In genomic region chr16:75097191-75097761, GRCh38 we compare ENCODE assay signal across 15 cellular contexts. TPM values are rescaled to one million over a fixed set of nuclear protein-coding genes. Genes with fewer than 3 reads are reported as not detected.
A peak's percentile ranks its signal among the peaks of the same experiment; 100 is the strongest.
DNase-seq lines count a peak whose midpoint lies in the region; ATAC-seq, FAIRE-seq and TF ChIP-seq lines count a peak whose summit lies in the region.
"Had no signal": no experiment of that assay in that cellular context is flagged by ENCODE, and none has a peak within 500 bp of the region (broad histone marks: within the 10 kb centered on the region; RNA-seq: fewer than 3 reads in every experiment).

No MANE protein-coding gene starts in this region.

- H3K4me3 Mint-ChIP-seq in activated T-cell treated with anti-CD3 and anti-CD28 coated beads, Interleukin-2, amount 50 U/mL, for 72 hours: peak overlapping the region; percentile 55 to 67
- H3K4me3 Mint-ChIP-seq: nephron had no signal

- FAIRE-seq in keratinocyte (lab: Jason Lieb, UNC): no peak
- FAIRE-seq: H54 had no signal

- H3K36me3 Mint-ChIP-seq in activated T-cell treated with anti-CD3 and anti-CD28 coated beads, Interleukin-2, amount 50 U/mL, for 72 hours (ENCODE audit: insufficient read depth in 2 of 2): peaks cover 0 to 1% of the 10 kb centered on the region in 2 donors

- peaks cover 12% of the 10 kb centered on the region for H3K9me1 ChIP-seq in keratinocyte (ENCODE audit: control insufficient read depth, extremely low read depth, insufficient read depth, low read length)

- H3F3A ChIP-seq in PC-9 (ENCODE audit: insufficient read depth, low read depth): peaks cover 11% of the 10 kb centered on the region; the same call in 1 of the 2 replicates

- DNase-seq in activated T-cell treated with anti-CD3 and anti-CD28 coated beads, Interleukin-2, amount 50 U/mL, for 72 hours: no peak
- no peak for DNase-seq in activated T-cell treated with anti-CD3 and anti-CD28 coated beads, Interleukin-2, amount 50 U/mL, for 1 hour
- DNase-seq in PC-9 (no peak), keratinocyte (ENCODE audit: low read depth, low spot score) (no peak), stomach (no peak), MV-4-11 (lab: John Stamatoyannopoulos, UW) (no peak)
- DNase-seq: activated CD4-positive, alpha-beta T cell treated with anti-CD3 and anti-CD28 coated beads, Interleukin-2, amount 50 U/mL, for 1 hour; activated effector memory CD4-positive, alpha-beta T cell treated with anti-CD3 and anti-CD28 coated beads, Interleukin-2, amount 50 U/mL, for 16 hours; NCI-H2107; NCI-H748 treated with DMSO at 0.1 percent for 48 hours had no signal

- CTCF ChIA-PET in PC-9 (lab: Charles Lee): interaction anchor here (1.4 to 2.5 kb wide), 3 partner anchors 33 to 99 kb away, joined by 6 to 23 read pairs (median 9); partner anchors contain the start of gene ZNRF1

- no peaks in the 10 kb centered on the region for H3K9me2 ChIP-seq in PC-9 (ENCODE audit: insufficient read depth)

- H3K9me3 ChIP-seq in PC-9 (ENCODE audit: insufficient read depth, low read depth): no peaks in the 10 kb centered on the region
- H3K9me3 ChIP-seq in keratinocyte (ENCODE audit: control insufficient read depth, low read depth, low read length): no peaks in the 10 kb centered on the region
- no peaks in the 10 kb centered on the region for H3K9me3 ChIP-seq in stomach
- no peaks in the 10 kb centered on the region for H3K9me3 ChIP-seq in gastroesophageal sphincter
- H3K9me3 ChIP-seq: right atrium auricular region had no signal

- TF ChIP-seq CTCF in PC-9 (conservative IDR thresholded peaks at IDR 0.05) (no peak), keratinocyte (optimal IDR thresholded peaks at IDR 0.05 in 1 of 3, IDR thresholded peaks at IDR 0.05 in 1 of 3, conservative IDR thresholded peaks at IDR 0.05 in 1 of 3; ENCODE audit: extremely low read depth in 1 of 3, insufficient read depth in 2 of 3, low read length in 3 of 3) (no peak), stomach (IDR thresholded peaks at IDR 0.05) (no peak), gastroesophageal sphincter (IDR thresholded peaks at IDR 0.05) (no peak)

- no peak overlapping the region for H3K4me3 ChIP-seq in PC-9
- H3K4me3 ChIP-seq in keratinocyte (ENCODE audit: control insufficient read depth in 2 of 3, extremely low read depth in 1 of 3, insufficient read depth in 2 of 3, low read depth in 1 of 3, low read length in 3 of 3): no peak overlapping the region
- H3K4me3 ChIP-seq in stomach: no peak overlapping the region
- H3K4me3 ChIP-seq in gastroesophageal sphincter: no peak overlapping the region
- H3K4me3 ChIP-seq: right atrium auricular region had no signal

- POLR2A ChIA-PET in PC-9 (lab: Charles Lee; ENCODE audit: unreplicated experiment): no interaction called here

- no peaks in the 10 kb centered on the region for H3K9me3 Mint-ChIP-seq in activated T-cell treated with anti-CD3 and anti-CD28 coated beads, Interleukin-2, amount 50 U/mL, for 72 hours
- H3K9me3 Mint-ChIP-seq: nephron had no signal

- WGBS in stomach, 5 donors: 72 to 85% (median 81%) methylated on average over 10 of the region's 10 CpGs
- WGBS in gastroesophageal sphincter (ENCODE audit: low coverage in 1 of 2), 2 donors: 92 to 93% methylated on average over 5 to 9 of the region's 10 CpGs

- no TSS peak for BruUV-seq in PC-9 (replicated peaks; lab: Mats Ljungman, UMichigan)

- dilution Hi-C loops in keratinocyte (cut with MboI; ENCODE audit: extremely low pct_ligation_motif_present, low sequenced_read_pairs): no loop called here

- H3K27me3 ChIP-seq in PC-9 (ENCODE audit: insufficient read depth, low read depth) (no peaks in the 10 kb centered on the region), keratinocyte (ENCODE audit: control insufficient read depth, extremely low read depth, insufficient read depth, low read length) (no peaks in the 10 kb centered on the region), stomach (no peaks in the 10 kb centered on the region), gastroesophageal sphincter (no peaks in the 10 kb centered on the region)
- H3K27me3 ChIP-seq: right atrium auricular region had no signal

- TF ChIP-seq POLR2A in stomach (IDR thresholded peaks at IDR 0.05): no peak
- no peak for TF ChIP-seq POLR2A in gastroesophageal sphincter (IDR thresholded peaks at IDR 0.05)

- H3K79me2 ChIP-seq in PC-9 (ENCODE audit: low read depth) (peaks cover 55% of the 10 kb centered on the region), keratinocyte (ENCODE audit: control insufficient read depth, insufficient read depth, low read length) (no peaks in the 10 kb centered on the region)

- peak overlapping the region; percentile 93 for H3K27ac Mint-ChIP-seq in activated T-cell treated with anti-CD3 and anti-CD28 coated beads, Interleukin-2, amount 50 U/mL, for 72 hours

- H4K20me1 ChIP-seq in PC-9 (ENCODE audit: insufficient read depth) (no peaks in the 10 kb centered on the region), keratinocyte (ENCODE audit: control insufficient read depth, extremely low read depth, insufficient read depth, low read length) (no peaks in the 10 kb centered on the region)

- no peak overlapping the region for H3K27ac ChIP-seq in PC-9
- no peak overlapping the region for H3K27ac ChIP-seq in keratinocyte (ENCODE audit: control insufficient read depth, insufficient read depth, low read length)
- peak overlapping the region in 4 of 5 donors; percentile 44 to 77 (median 58) for H3K27ac ChIP-seq in stomach
- no peak overlapping the region for H3K27ac ChIP-seq in gastroesophageal sphincter
- H3K27ac ChIP-seq: right atrium auricular region had no signal

- intact Hi-C loops in PC-9 (cut with micrococcal nuclease; ENCODE audit: unreplicated experiment): loop anchor here (2.0 kb wide), 2 partner anchors 32 to 52 kb away; no protein-coding TSS in a partner anchor
- intact Hi-C loops in stomach (cut with DNase I; ENCODE audit: low total_unique reads): no loop called here

- H3K36me3 ChIP-seq in PC-9 (ENCODE audit: low read depth) (no peaks in the 10 kb centered on the region), keratinocyte (ENCODE audit: control insufficient read depth in 2 of 2, extremely low read depth in 1 of 2, insufficient read depth in 2 of 2, low read length in 2 of 2) (peaks cover 2 to 7% of the 10 kb centered on the region in 2 experiments), stomach (peaks cover 8 to 24% (median 14%) of the 10 kb centered on the region in 4 donors), gastroesophageal sphincter (peaks cover 0 to 23% of the 10 kb centered on the region in 2 donors)

- H3K27me3 Mint-ChIP-seq in activated T-cell treated with anti-CD3 and anti-CD28 coated beads, Interleukin-2, amount 50 U/mL, for 72 hours (ENCODE audit: low read depth): no peaks in the 10 kb centered on the region

- H3K4me1 ChIP-seq in PC-9 (replicated peaks; ENCODE audit: insufficient read depth) (peaks cover 36% of the 10 kb centered on the region), keratinocyte (ENCODE audit: control insufficient read depth, extremely low read depth, insufficient read depth, low read length) (peaks cover 38% of the 10 kb centered on the region), stomach (peaks cover 40 to 70% (median 54%) of the 10 kb centered on the region in 4 donors), gastroesophageal sphincter (peaks cover 0 to 44% (median 18%) of the 10 kb centered on the region in 3 donors)

- H3K4me2 ChIP-seq in PC-9: peak overlapping the region; percentile 69
- H3K4me2 ChIP-seq in keratinocyte (ENCODE audit: control insufficient read depth, extremely low read depth, insufficient read depth, low read depth, low read length): peak overlapping the region; percentile 37

- no peak for ATAC-seq in activated T-cell treated with anti-CD3 and anti-CD28 coated beads, Interleukin-2, amount 50 U/mL, for 72 hours (replicated peaks in 1 of 2)
- no peak for ATAC-seq in HG03175 (IDR thresholded peaks at IDR 0.05; ENCODE audit: unreplicated experiment)
- ATAC-seq in gastroesophageal sphincter: no peak

- no peak overlapping the region for H2AFZ ChIP-seq in PC-9
- no peak overlapping the region for H2AFZ ChIP-seq in keratinocyte (ENCODE audit: control insufficient read depth, low read length)

- H3K9ac ChIP-seq in keratinocyte (ENCODE audit: control insufficient read depth, extremely low read depth, insufficient read depth, low read length): no peak overlapping the region

- peaks cover 76% of the 10 kb centered on the region for H3K4me1 Mint-ChIP-seq in activated T-cell treated with anti-CD3 and anti-CD28 coated beads, Interleukin-2, amount 50 U/mL, for 72 hours (ENCODE audit: low read depth)

- TF ChIP-seq EP300 in stomach (IDR thresholded peaks at IDR 0.05): no peak
- no peak for TF ChIP-seq EP300 in gastroesophageal sphincter (IDR thresholded peaks at IDR 0.05)

RNA-seq across cellular contexts. Expression of gene LDHD, which starts 19.3 kb away (rescaled TPM):
- total RNA-seq in activated T-cell treated with anti-CD3 and anti-CD28 coated beads, Interleukin-2, amount 50 U/mL, for 72 hours: under 1 TPM; 0.35 to 0.43 TPM
- total RNA-seq in PC-9 (2021) (1.1 and 1.3 TPM in 2 replicates), stomach (100 to 1,000 TPM in 1 of 5 donors, 10 to 100 TPM in 3, 1 to 10 TPM in 1; 5.0 to 110 (median 27.2) TPM), gastroesophageal sphincter (10 to 100 TPM in 2 of 4 donors, 1 to 10 TPM in 2; 5.1 to 12.8 (median 8.6) TPM)
- polyA plus RNA-seq in keratinocyte (0.34 to 0.62 TPM (median 0.52 TPM) in 3 replicates), stomach (10 to 100 TPM; 13.0 to 34.2 (median 21.0) TPM)
- polyA plus RNA-seq in keratinocyte (2011; ENCODE audit: low read depth): not detected
- polyA plus RNA-seq in keratinocyte (2011; cell fraction: cytosol; rRNA removed): 0.15 and 0.26 TPM in 2 replicates
- polyA plus RNA-seq in keratinocyte (2011; cell fraction: nucleus; rRNA removed): 0.43 and 0.72 TPM in 2 replicates
- polyA plus RNA-seq in keratinocyte (2012; ENCODE audit: low replicate concordance): 0.14 and 0.87 TPM in 2 replicates
- 0.13 to 0.20 TPM in 2 of 3 replicates, not detected in the other for polyA minus RNA-seq in keratinocyte
- 2.5 TPM for polyA minus RNA-seq in keratinocyte (2011; cell fraction: cytosol; rRNA and poly(A)+ RNA removed)
- 0.47 and 0.74 TPM in 2 replicates for polyA minus RNA-seq in keratinocyte (2011; cell fraction: nucleus; rRNA and poly(A)+ RNA removed)

RNA-seq across cellular contexts. Expression of gene ZFP1, which starts 51.0 kb away (rescaled TPM):
- 10 to 100 TPM; 20.8 to 20.9 TPM for total RNA-seq in activated T-cell treated with anti-CD3 and anti-CD28 coated beads, Interleukin-2, amount 50 U/mL, for 72 hours
- total RNA-seq in PC-9 (2021): 10.9 and 16.9 TPM in 2 replicates
- polyA plus RNA-seq in keratinocyte: 4.7 to 8.6 TPM (median 6.7 TPM) in 3 replicates
- 3.4 TPM for polyA plus RNA-seq in keratinocyte (2011; ENCODE audit: low read depth)
- polyA plus RNA-seq in keratinocyte (2011; cell fraction: cytosol; rRNA removed): 3.6 and 6.3 TPM in 2 replicates
- 5.0 and 5.4 TPM in 2 replicates for polyA plus RNA-seq in keratinocyte (2011; cell fraction: nucleus; rRNA removed)
- 3.0 and 6.5 TPM in 2 replicates for polyA plus RNA-seq in keratinocyte (2012; ENCODE audit: low replicate concordance)
- 3.5 to 7.3 TPM (median 4.5 TPM) in 3 replicates for polyA minus RNA-seq in keratinocyte
- polyA minus RNA-seq in keratinocyte (2011; cell fraction: cytosol; rRNA and poly(A)+ RNA removed): 15.5 TPM
- polyA minus RNA-seq in keratinocyte (2011; cell fraction: nucleus; rRNA and poly(A)+ RNA removed): 5.4 and 9.1 TPM in 2 replicates
- 10 to 100 TPM in 2 of 5 donors, 1 to 10 TPM in 2, not detected in 1; 2.7 to 29.2 (median 10.2) TPM for total RNA-seq in stomach
- 1 to 10 TPM; 2.9 to 5.2 (median 3.9) TPM for polyA plus RNA-seq in stomach
- total RNA-seq in gastroesophageal sphincter: 10 to 100 TPM in 3 of 4 donors, 1 to 10 TPM in 1; 9.8 to 18.4 (median 15.4) TPM

Comparison
In these comparisons a context has a peak if more than half of its experiments do, and no peak if none do; other contexts are left out.
1. H3K27ac ChIP-seq: peak in stomach (4 of 5); none in PC-9 (single experiment), keratinocyte (single experiment) and gastroesophageal sphincter (0 of 4).